In the genomic region with DNA sequence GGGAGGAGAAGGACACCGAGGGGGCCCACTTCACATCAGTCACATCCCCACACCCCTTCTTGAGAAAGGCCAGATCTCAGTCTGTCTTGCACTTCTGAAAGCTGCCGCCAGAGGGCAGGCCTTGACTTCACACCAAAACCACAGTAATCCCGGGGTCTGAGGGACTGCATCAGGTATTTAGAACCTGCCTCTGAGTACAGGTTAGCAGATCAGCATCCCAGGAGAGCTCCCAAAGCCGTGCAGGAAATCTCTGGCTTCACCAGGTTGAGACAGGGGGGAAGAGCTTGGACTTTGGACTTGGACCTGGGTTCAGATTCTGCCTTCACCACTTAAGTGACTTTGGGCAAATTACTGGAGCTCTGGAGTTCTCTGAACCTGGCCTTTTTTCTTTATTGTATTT, we compare ENCODE assay signal across 8 cellular contexts. TPM values are rescaled to one million over a fixed set of nuclear protein-coding genes. Genes with fewer than 3 reads are reported as not detected.
DNase-seq lines count a peak whose midpoint lies in the region; ATAC-seq, FAIRE-seq and TF ChIP-seq lines count a peak whose summit lies in the region.

No MANE protein-coding gene starts in this region.

- no peaks in the 10 kb centered on the region for H4K20me1 ChIP-seq in astrocyte (ENCODE audit: insufficient read depth, low read length)

- no peak overlapping the region for H3K4me2 ChIP-seq in astrocyte (ENCODE audit: low read length)

- no peak for FAIRE-seq in astrocyte (lab: Jason Lieb, UNC)

- H3K79me2 ChIP-seq in astrocyte (ENCODE audit: insufficient read depth, low read length) = no peaks in the 10 kb centered on the region

- no peak overlapping the region for H3K4me3 ChIP-seq in astrocyte (ENCODE audit: insufficient read depth, low read depth, low read length)

- H2AFZ ChIP-seq in astrocyte (ENCODE audit: low read depth, low read length) = no peak overlapping the region

- H3K36me3 Mint-ChIP-seq in astrocyte (ENCODE audit: low read depth, unreplicated experiment) = no peaks in the 10 kb centered on the region

- peaks cover 1% of the 10 kb centered on the region for H3K4me1 Mint-ChIP-seq in astrocyte (ENCODE audit: low read depth, unreplicated experiment)

- peaks cover 8% of the 10 kb centered on the region for H3K27me3 ChIP-seq in astrocyte (ENCODE audit: insufficient read depth, low read length)

- no peak overlapping the region for H3K9ac ChIP-seq in astrocyte (ENCODE audit: low read length)

- TF ChIP-seq CTCF in astrocyte (IDR thresholded peaks at IDR 0.05; ENCODE audit: insufficient read depth, low read depth, low read length) = peak; percentile 82

- no peaks in the 10 kb centered on the region for H3K9me3 ChIP-seq in astrocyte (ENCODE audit: insufficient read depth, low read depth, low read length)

- no peak overlapping the region for H3K4me3 Mint-ChIP-seq in astrocyte (ENCODE audit: unreplicated experiment)

- DNase-seq in SIG-M5 treated with dmso at 0.1 percent for 504 hours (lab: John Stamatoyannopoulos, UW; ENCODE audit: unreplicated experiment) (peak; percentile 52), SIG-M5 (lab: John Stamatoyannopoulos, UW) (no peak), NCI-H1048 (lab: John Stamatoyannopoulos, UW) (peak; percentile 42), T-helper 22 cell (ENCODE audit: low read depth) (peak; percentile 17), astrocyte (ENCODE audit: low read depth) (peak; percentile 20), hypothalamus (lab: John Stamatoyannopoulos, UW) (peak in 34 of 51 donors; percentile 3 to 67 (median 36)), smooth muscle cell of the brain vasculature (ENCODE audit: low read depth, low spot score) (peak; percentile 32)

- H3K36me3 ChIP-seq in astrocyte (ENCODE audit: insufficient read depth, low read length) = no peaks in the 10 kb centered on the region

- no peak for ATAC-seq in HG03460 (IDR thresholded peaks at IDR 0.05; ENCODE audit: unreplicated experiment)

- H3K27me3 Mint-ChIP-seq in astrocyte (ENCODE audit: low read depth, unreplicated experiment) = peaks cover 30% of the 10 kb centered on the region

- no peak overlapping the region for H3K27ac Mint-ChIP-seq in astrocyte (ENCODE audit: unreplicated experiment)

- no peak overlapping the region for H3K27ac ChIP-seq in astrocyte (ENCODE audit: low read depth, low read length)

- H3K4me1 ChIP-seq in astrocyte (ENCODE audit: insufficient read depth, low read length) = peaks cover 18% of the 10 kb centered on the region

- H3K9me3 Mint-ChIP-seq in astrocyte (ENCODE audit: unreplicated experiment) = no peaks in the 10 kb centered on the region

RNA-seq across cellular contexts. Expression of a gene that starts 50.3 kb away (rescaled TPM):
- total RNA-seq in astrocyte = 0.11 TPM in 1 of 2 replicates, not detected in the other
